Comparison of ENCODE assay signal across 16 cellular contexts in genomic region chr7:29642494-29643155, GRCh38.
"Had no signal": no experiment of that assay in that cellular context is flagged by ENCODE, and none has a peak within 500 bp of the region (broad histone marks: within the 10 kb centered on the region; RNA-seq: fewer than 3 reads in every experiment).

No MANE protein-coding gene starts in this region.

- H3K36me3 ChIP-seq: adrenal gland, esophagus squamous epithelium, lower lobe of right lung, thoracic aorta had no signal

- ATAC-seq: body of pancreas; heart left ventricle; lower lobe of right lung; stimulated activated effector memory CD8-positive, alpha-beta T cell treated with anti-CD3 and anti-CD28 coated beads, Interleukin-12 subunit alpha, Interleukin-12 subunit beta, amount 100 ng/mL, for 72 hours had no signal

- H3K4me1 ChIP-seq: adrenal gland, body of pancreas, esophagus squamous epithelium, lower lobe of right lung had no signal

- H3K4me3 ChIP-seq: adrenal gland, body of pancreas, esophagus squamous epithelium, heart left ventricle, lower lobe of right lung, thoracic aorta had no signal

- DNase-seq: activated CD4-positive, alpha-beta memory T cell treated with anti-CD3 and anti-CD28 coated beads, Interleukin-2, amount 10 ng/mL, durations not matched to agents 7 days and 5 days; activated effector memory CD4-positive, alpha-beta T cell treated with Interleukin-2 at 50 U/mL for 16 hours; activated naive CD4-positive, alpha-beta T cell treated with anti-CD3 and anti-CD28 coated beads, Interleukin-2, amount 50 U/mL, for 16 hours; activated T-cell treated with anti-CD3 and anti-CD28 coated beads, Interleukin-2, amount 50 U/mL, for 24 hours; adrenal gland; body of pancreas; cerebellar nuclear complex; effector CD8-positive, alpha-beta T cell; esophagus squamous epithelium; heart left ventricle; left cardiac atrium; lower lobe of right lung; nephron progenitor cell had no signal

- H3K27me3 ChIP-seq: adrenal gland, body of pancreas, esophagus squamous epithelium, heart left ventricle had no signal

- H3K27ac ChIP-seq: adrenal gland, body of pancreas, esophagus squamous epithelium, heart left ventricle, lower lobe of right lung, thoracic aorta, VCaP had no signal
